Comparison of ENCODE assay signal across 1 cellular context in the genomic region with DNA sequence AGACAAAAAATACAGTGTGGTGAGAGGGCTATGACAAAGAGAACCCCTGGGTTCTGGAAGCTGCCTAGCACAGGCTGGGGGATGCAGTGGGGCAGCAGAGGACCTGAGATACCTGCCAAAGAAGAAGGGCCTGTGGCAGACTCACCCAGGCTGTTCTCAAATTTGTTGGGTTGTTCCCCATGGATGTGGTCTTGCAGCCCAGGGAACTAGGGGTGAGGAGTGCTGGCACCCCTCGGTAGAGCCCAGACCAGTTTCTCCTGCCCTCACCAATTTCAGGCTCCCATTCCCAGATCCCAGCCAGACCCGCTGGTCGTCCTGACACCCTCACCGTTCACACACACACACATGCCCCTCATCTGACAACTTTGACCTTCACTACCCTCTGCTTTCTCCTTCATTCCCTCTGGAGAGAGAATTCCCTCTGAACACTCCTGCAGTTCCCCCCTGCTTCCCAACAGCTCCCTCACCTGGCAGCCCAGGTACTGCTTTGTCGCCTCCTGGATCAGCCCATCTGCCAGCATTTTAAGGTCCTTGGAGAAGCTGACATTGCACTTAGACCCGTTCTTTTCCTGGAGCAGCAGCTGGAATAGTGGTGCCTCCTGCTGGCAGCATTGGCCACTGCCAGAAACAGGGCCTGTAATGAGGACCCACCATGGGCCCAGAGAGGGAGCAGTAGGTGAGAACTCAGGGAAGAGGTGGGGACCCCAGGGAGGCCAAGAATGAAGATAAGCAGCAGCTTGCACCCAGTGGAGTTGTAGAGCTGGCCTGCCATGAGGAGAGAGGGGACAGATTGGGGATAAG.
TF ChIP-seq lines count a peak whose summit lies in the region.

No MANE protein-coding gene starts in this region.

TF ChIP-seq in K562, 482 proteins besides CTCF, POLR2A, EP300 and RAD21 (continued from another document):
- TF ChIP-seq, protein P1, sequence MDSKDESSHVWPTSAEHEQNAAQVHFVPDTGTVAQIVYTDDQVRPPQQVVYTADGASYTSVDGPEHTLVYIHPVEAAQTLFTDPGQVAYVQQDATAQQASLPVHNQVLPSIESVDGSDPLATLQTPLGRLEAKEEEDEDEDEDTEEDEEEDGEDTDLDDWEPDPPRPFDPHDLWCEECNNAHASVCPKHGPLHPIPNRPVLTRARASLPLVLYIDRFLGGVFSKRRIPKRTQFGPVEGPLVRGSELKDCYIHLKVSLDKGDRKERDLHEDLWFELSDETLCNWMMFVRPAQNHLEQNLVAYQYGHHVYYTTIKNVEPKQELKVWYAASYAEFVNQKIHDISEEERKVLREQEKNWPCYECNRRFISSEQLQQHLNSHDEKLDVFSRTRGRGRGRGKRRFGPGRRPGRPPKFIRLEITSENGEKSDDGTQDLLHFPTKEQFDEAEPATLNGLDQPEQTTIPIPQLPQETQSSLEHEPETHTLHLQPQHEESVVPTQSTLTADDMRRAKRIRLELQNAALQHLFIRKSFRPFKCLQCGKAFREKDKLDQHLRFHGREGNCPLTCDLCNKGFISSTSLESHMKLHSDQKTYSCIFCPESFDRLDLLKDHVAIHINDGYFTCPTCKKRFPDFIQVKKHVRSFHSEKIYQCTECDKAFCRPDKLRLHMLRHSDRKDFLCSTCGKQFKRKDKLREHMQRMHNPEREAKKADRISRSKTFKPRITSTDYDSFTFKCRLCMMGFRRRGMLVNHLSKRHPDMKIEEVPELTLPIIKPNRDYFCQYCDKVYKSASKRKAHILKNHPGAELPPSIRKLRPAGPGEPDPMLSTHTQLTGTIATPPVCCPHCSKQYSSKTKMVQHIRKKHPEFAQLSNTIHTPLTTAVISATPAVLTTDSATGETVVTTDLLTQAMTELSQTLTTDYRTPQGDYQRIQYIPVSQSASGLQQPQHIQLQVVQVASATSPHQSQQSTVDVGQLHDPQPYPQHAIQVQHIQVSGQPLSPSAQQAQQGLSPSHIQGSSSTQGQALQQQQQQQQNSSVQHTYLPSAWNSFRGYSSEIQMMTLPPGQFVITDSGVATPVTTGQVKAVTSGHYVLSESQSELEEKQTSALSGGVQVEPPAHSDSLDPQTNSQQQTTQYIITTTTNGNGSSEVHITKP (IDR thresholded peaks at IDR 0.05; ENCODE audit: partially characterized antibody) = peak; percentile 86
- TF ChIP-seq TEAD1 (CRISPR knock-in tag; IDR thresholded peaks at IDR 0.05) (0 out of 4 replicates have a peak, but pooled peaks of 1 of the 2 experiments have one; percentile 23), TAF15 (IDR thresholded peaks at IDR 0.05; ENCODE audit: low read depth, low read length) (no peak), ZNF41 (CRISPR knock-in tag; conservative IDR thresholded peaks at IDR 0.05) (no peak), ESRRA (IDR thresholded peaks at IDR 0.05; ENCODE audit: borderline replicate concordance, low read depth) (peak; percentile 76; the same call in 1 of the 2 replicates), CC2D1A (IDR thresholded peaks at IDR 0.05) (peak; percentile 48; the same call in 1 of the 2 replicates), CBFA2T3 (IDR thresholded peaks at IDR 0.05) (no peak), ZNF77 (CRISPR knock-in tag; IDR thresholded peaks at IDR 0.05) (no peak), NCOA6 (IDR thresholded peaks at IDR 0.05) (no peak), ARID2 (IDR thresholded peaks at IDR 0.05) (0 out of 2 replicates have a peak, but pooled peaks have one; percentile 62), ETV6 (IDR thresholded peaks at IDR 0.05; ENCODE audit: borderline replicate concordance in 1 of 2, low read depth in 2 of 2, low read length in 1 of 2) (no peak), ETV6 (CRISPR knock-in tag; IDR thresholded peaks at IDR 0.05; ENCODE audit: borderline replicate concordance) (no peak), SMARCA5 (IDR thresholded peaks at IDR 0.05) (no peak; the same call in 1 of the 2 replicates), STAG1 (CRISPR knock-in tag; IDR thresholded peaks at IDR 0.05; ENCODE audit: borderline replicate concordance) (peak; percentile 35; the same call in 1 of the 2 replicates), EGR1 (conservative IDR thresholded peaks at IDR 0.05) (0 out of 2 replicates have a peak, but pooled peaks have one; percentile 10), CTBP1 (IDR thresholded peaks at IDR 0.05; ENCODE audit: borderline replicate concordance) (peak; percentile 77), LEF1 (IDR thresholded peaks at IDR 0.05) (no peak), KLF16 (IDR thresholded peaks at IDR 0.05) (peak; percentile 66), TBP (optimal IDR thresholded peaks at IDR 0.05; ENCODE audit: low read depth, low read length) (no peak), YY1 (IDR thresholded peaks at IDR 0.05; ENCODE audit: borderline replicate concordance in 1 of 3, control insufficient read depth in 1 of 3, extremely low read depth in 1 of 3, insufficient read depth in 3 of 3, insufficient read length in 1 of 3, insufficient replicate concordance in 2 of 3, low read depth in 1 of 3, low read length in 2 of 3) (peak in 2 of 3 experiments; percentile 46 to 53)
- TF ChIP-seq, protein P2, sequence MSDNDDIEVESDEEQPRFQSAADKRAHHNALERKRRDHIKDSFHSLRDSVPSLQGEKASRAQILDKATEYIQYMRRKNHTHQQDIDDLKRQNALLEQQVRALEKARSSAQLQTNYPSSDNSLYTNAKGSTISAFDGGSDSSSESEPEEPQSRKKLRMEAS (CRISPR knock-in tag; IDR thresholded peaks at IDR 0.05) = peak; percentile 20; the same call in 1 of the 2 replicates
- TF ChIP-seq, protein P3, sequence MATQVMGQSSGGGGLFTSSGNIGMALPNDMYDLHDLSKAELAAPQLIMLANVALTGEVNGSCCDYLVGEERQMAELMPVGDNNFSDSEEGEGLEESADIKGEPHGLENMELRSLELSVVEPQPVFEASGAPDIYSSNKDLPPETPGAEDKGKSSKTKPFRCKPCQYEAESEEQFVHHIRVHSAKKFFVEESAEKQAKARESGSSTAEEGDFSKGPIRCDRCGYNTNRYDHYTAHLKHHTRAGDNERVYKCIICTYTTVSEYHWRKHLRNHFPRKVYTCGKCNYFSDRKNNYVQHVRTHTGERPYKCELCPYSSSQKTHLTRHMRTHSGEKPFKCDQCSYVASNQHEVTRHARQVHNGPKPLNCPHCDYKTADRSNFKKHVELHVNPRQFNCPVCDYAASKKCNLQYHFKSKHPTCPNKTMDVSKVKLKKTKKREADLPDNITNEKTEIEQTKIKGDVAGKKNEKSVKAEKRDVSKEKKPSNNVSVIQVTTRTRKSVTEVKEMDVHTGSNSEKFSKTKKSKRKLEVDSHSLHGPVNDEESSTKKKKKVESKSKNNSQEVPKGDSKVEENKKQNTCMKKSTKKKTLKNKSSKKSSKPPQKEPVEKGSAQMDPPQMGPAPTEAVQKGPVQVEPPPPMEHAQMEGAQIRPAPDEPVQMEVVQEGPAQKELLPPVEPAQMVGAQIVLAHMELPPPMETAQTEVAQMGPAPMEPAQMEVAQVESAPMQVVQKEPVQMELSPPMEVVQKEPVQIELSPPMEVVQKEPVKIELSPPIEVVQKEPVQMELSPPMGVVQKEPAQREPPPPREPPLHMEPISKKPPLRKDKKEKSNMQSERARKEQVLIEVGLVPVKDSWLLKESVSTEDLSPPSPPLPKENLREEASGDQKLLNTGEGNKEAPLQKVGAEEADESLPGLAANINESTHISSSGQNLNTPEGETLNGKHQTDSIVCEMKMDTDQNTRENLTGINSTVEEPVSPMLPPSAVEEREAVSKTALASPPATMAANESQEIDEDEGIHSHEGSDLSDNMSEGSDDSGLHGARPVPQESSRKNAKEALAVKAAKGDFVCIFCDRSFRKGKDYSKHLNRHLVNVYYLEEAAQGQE (CRISPR knock-in tag; IDR thresholded peaks at IDR 0.05; ENCODE audit: low read depth) = 0 out of 2 replicates have a peak, but pooled peaks have one; percentile 11
- TF ChIP-seq, protein P4, sequence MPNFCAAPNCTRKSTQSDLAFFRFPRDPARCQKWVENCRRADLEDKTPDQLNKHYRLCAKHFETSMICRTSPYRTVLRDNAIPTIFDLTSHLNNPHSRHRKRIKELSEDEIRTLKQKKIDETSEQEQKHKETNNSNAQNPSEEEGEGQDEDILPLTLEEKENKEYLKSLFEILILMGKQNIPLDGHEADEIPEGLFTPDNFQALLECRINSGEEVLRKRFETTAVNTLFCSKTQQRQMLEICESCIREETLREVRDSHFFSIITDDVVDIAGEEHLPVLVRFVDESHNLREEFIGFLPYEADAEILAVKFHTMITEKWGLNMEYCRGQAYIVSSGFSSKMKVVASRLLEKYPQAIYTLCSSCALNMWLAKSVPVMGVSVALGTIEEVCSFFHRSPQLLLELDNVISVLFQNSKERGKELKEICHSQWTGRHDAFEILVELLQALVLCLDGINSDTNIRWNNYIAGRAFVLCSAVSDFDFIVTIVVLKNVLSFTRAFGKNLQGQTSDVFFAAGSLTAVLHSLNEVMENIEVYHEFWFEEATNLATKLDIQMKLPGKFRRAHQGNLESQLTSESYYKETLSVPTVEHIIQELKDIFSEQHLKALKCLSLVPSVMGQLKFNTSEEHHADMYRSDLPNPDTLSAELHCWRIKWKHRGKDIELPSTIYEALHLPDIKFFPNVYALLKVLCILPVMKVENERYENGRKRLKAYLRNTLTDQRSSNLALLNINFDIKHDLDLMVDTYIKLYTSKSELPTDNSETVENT (CRISPR knock-in tag; IDR thresholded peaks at IDR 0.05) = no peak
- TF ChIP-seq, protein P5, sequence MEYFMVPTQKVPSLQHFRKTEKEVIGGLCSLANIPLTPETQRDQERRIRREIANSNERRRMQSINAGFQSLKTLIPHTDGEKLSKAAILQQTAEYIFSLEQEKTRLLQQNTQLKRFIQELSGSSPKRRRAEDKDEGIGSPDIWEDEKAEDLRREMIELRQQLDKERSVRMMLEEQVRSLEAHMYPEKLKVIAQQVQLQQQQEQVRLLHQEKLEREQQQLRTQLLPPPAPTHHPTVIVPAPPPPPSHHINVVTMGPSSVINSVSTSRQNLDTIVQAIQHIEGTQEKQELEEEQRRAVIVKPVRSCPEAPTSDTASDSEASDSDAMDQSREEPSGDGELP (CRISPR knock-in tag; IDR thresholded peaks at IDR 0.05; ENCODE audit: borderline replicate concordance) = peak; percentile 90
- TF ChIP-seq, protein P6, sequence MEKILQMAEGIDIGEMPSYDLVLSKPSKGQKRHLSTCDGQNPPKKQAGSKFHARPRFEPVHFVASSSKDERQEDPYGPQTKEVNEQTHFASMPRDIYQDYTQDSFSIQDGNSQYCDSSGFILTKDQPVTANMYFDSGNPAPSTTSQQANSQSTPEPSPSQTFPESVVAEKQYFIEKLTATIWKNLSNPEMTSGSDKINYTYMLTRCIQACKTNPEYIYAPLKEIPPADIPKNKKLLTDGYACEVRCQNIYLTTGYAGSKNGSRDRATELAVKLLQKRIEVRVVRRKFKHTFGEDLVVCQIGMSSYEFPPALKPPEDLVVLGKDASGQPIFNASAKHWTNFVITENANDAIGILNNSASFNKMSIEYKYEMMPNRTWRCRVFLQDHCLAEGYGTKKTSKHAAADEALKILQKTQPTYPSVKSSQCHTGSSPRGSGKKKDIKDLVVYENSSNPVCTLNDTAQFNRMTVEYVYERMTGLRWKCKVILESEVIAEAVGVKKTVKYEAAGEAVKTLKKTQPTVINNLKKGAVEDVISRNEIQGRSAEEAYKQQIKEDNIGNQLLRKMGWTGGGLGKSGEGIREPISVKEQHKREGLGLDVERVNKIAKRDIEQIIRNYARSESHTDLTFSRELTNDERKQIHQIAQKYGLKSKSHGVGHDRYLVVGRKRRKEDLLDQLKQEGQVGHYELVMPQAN (IDR thresholded peaks at IDR 0.05; ENCODE audit: borderline replicate concordance) = no peak
- TF ChIP-seq, protein P7, sequence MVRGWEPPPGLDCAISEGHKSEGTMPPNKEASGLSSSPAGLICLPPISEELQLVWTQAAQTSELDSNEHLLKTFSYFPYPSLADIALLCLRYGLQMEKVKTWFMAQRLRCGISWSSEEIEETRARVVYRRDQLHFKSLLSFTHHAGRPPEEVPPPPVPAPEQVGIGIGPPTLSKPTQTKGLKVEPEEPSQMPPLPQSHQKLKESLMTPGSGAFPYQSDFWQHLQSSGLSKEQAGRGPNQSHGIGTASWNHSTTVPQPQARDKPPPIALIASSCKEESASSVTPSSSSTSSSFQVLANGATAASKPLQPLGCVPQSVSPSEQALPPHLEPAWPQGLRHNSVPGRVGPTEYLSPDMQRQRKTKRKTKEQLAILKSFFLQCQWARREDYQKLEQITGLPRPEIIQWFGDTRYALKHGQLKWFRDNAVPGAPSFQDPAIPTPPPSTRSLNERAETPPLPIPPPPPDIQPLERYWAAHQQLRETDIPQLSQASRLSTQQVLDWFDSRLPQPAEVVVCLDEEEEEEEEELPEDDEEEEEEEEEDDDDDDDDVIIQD (CRISPR knock-in tag; IDR thresholded peaks at IDR 0.05) = no peak
